In the genomic region with DNA sequence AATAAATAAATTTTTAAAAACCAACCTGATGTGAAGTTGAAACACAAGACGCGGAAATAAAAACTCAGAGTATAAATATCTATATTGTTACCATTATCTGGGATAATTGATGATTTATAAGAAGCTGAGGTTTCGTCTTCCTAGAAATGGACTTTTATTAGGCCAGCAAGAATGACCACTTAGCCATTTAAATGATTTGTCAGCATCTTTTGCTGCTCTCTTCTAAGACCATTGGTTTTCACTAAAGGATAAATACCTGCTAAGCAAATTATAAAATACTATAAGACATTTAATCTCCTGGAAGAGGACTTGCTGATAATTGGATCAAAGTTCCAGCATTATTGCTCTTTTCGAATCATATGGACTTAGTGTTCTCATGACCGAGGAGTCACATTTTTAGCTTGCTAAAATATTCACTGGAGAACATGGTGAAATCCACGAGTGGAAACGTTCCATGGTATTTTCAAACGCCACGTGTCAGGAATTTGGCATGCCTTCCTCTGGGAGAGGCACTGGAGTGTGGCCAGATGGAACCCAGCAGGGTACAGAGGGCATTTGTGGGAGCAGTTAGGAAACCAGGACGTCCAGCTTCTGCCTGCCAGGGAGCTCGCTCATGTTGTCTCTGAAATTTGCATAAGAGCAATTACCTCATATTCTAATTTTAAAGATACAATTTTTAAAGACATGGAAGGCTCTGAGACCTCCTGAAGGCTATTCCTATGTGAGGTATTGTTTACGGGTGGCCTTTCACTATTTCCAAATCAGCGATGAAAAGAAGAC, we compare ENCODE assay signal across 9 cellular contexts. TPM values are rescaled to one million over a fixed set of nuclear protein-coding genes. Genes with fewer than 3 reads are reported as not detected.
A peak's percentile ranks its signal among the peaks of the same experiment; 100 is the strongest.
DNase-seq lines count a peak whose midpoint lies in the region; ATAC-seq and TF ChIP-seq lines count a peak whose summit lies in the region.
"Had no signal": no experiment of that assay in that cellular context is flagged by ENCODE, and none has a peak within 500 bp of the region (broad histone marks: within the 10 kb centered on the region; RNA-seq: fewer than 3 reads in every experiment).

No MANE protein-coding gene starts in this region.

- peaks cover 14% of the 10 kb centered on the region for H3F3A ChIP-seq in smooth muscle cell (ENCODE audit: low read depth)

- TF ChIP-seq CTCF in right atrium auricular region (IDR thresholded peaks at IDR 0.05), result no peak
- TF ChIP-seq CTCF in smooth muscle cell (IDR thresholded peaks at IDR 0.05; ENCODE audit: borderline replicate concordance, insufficient read depth, poor library complexity, severe bottlenecking), result no peak
- no peak for TF ChIP-seq CTCF in GM10266 (IDR thresholded peaks at IDR 0.05; ENCODE audit: control insufficient read depth, insufficient read depth, low read depth, missing control alignments)

- H3K9me3 ChIP-seq in right atrium auricular region (no peaks in the 10 kb centered on the region), smooth muscle cell (replicated peaks; ENCODE audit: low read depth) (no peaks in the 10 kb centered on the region)

- H3K9ac ChIP-seq in smooth muscle cell (ENCODE audit: low read depth), result peak overlapping the region; percentile 55

- no peak overlapping the region for H2AFZ ChIP-seq in smooth muscle cell (ENCODE audit: low read depth)

- H3K27ac ChIP-seq in right atrium auricular region, result no peak overlapping the region
- H3K27ac ChIP-seq in smooth muscle cell (ENCODE audit: low read depth), result peak overlapping the region; percentile 92

- H3K36me3 ChIP-seq in right atrium auricular region (no peaks in the 10 kb centered on the region), smooth muscle cell (ENCODE audit: low read depth) (no peaks in the 10 kb centered on the region)

- peaks cover 13% of the 10 kb centered on the region for H3K79me2 ChIP-seq in smooth muscle cell (ENCODE audit: low read depth)

- no peak for ATAC-seq in HG03159 (IDR thresholded peaks at IDR 0.05; ENCODE audit: unreplicated experiment)
- ATAC-seq in effector memory CD8-positive, alpha-beta T cell (replicated peaks), result no peak

- intact Hi-C loops in activated T-helper 1 cell treated with anti-CD3 and anti-CD28 coated beads, Interleukin-12 subunit alpha, Interleukin-12 subunit beta, Interleukin-2, Interleukin-4 antibody, amounts not matched to agents 30 ng/mL and 10 ng/mL and 1 ng/mL, durations not matched to agents 14 hours and 24 hours and 36 hours (cut with micrococcal nuclease), result no loop called here

- H3K27me3 Mint-ChIP-seq in activated T-helper 1 cell treated with anti-CD3 and anti-CD28 coated beads, Interleukin-12 subunit alpha, Interleukin-12 subunit beta, Interleukin-2, Interleukin-4 antibody, amounts not matched to agents 30 ng/mL and 10 ng/mL and 1 ng/mL, durations not matched to agents 14 hours and 24 hours and 36 hours (ENCODE audit: insufficient read depth), result no peaks in the 10 kb centered on the region
- H3K27me3 Mint-ChIP-seq in effector memory CD8-positive, alpha-beta T cell, result no peaks in the 10 kb centered on the region

- H3K4me1 ChIP-seq in right atrium auricular region (no peaks in the 10 kb centered on the region), smooth muscle cell (ENCODE audit: low read depth) (peaks cover 6% of the 10 kb centered on the region)

- TF ChIP-seq POLR2A in GM19193 (IDR thresholded peaks at IDR 0.05; ENCODE audit: extremely low read depth, insufficient read depth, insufficient read length), result peak; percentile 22

- H3K4me3 ChIP-seq in right atrium auricular region (no peak overlapping the region), smooth muscle cell (no peak overlapping the region)

- peaks cover 3% of the 10 kb centered on the region for H4K20me1 ChIP-seq in smooth muscle cell (ENCODE audit: low read depth)

- H3K27me3 ChIP-seq in right atrium auricular region (no peaks in the 10 kb centered on the region), smooth muscle cell (ENCODE audit: low read depth) (no peaks in the 10 kb centered on the region)

- no peak for DNase-seq in activated T-helper 1 cell treated with anti-CD3 and anti-CD28 coated beads, Interleukin-12 subunit alpha, Interleukin-12 subunit beta, Interleukin-2, Interleukin-4 antibody, amounts not matched to agents 30 ng/mL and 10 ng/mL and 1 ng/mL, durations not matched to agents 14 hours and 24 hours and 36 hours (ENCODE audit: low spot score)
- DNase-seq in right atrium auricular region (ENCODE audit: low spot score) (peak; percentile 68), smooth muscle cell (lab: John Stamatoyannopoulos, UW; ENCODE audit: unreplicated experiment) (no peak), NCI-H146 treated with DMSO at 0.1 percent for 48 hours (lab: John Stamatoyannopoulos, UW; ENCODE audit: unreplicated experiment) (no peak), GM10266 (ENCODE audit: extremely low spot score) (no peak)
- no peak for DNase-seq in effector memory CD8-positive, alpha-beta T cell
- DNase-seq: NCI-H2029 treated with DMSO at 0.1 percent for 48 hours had no signal

- H3K4me1 Mint-ChIP-seq in activated T-helper 1 cell treated with anti-CD3 and anti-CD28 coated beads, Interleukin-12 subunit alpha, Interleukin-12 subunit beta, Interleukin-2, Interleukin-4 antibody, amounts not matched to agents 30 ng/mL and 10 ng/mL and 1 ng/mL, durations not matched to agents 14 hours and 24 hours and 36 hours (ENCODE audit: low read depth), result peaks cover 55% of the 10 kb centered on the region
- H3K4me1 Mint-ChIP-seq in effector memory CD8-positive, alpha-beta T cell (ENCODE audit: low read depth in 2 of 2), result peaks cover 28 to 37% of the 10 kb centered on the region in 2 donors

- WGBS in smooth muscle cell (ENCODE audit: low lambda C conversion rate), result 72% methylated on average over 13 of the region's 13 CpGs

- no peaks in the 10 kb centered on the region for H3K9me3 Mint-ChIP-seq in activated T-helper 1 cell treated with anti-CD3 and anti-CD28 coated beads, Interleukin-12 subunit alpha, Interleukin-12 subunit beta, Interleukin-2, Interleukin-4 antibody, amounts not matched to agents 30 ng/mL and 10 ng/mL and 1 ng/mL, durations not matched to agents 14 hours and 24 hours and 36 hours
- no peaks in the 10 kb centered on the region for H3K9me3 Mint-ChIP-seq in effector memory CD8-positive, alpha-beta T cell

- no peak overlapping the region for H3K4me3 Mint-ChIP-seq in activated T-helper 1 cell treated with anti-CD3 and anti-CD28 coated beads, Interleukin-12 subunit alpha, Interleukin-12 subunit beta, Interleukin-2, Interleukin-4 antibody, amounts not matched to agents 30 ng/mL and 10 ng/mL and 1 ng/mL, durations not matched to agents 14 hours and 24 hours and 36 hours
- H3K4me3 Mint-ChIP-seq in effector memory CD8-positive, alpha-beta T cell, result no peak overlapping the region

- H3K4me2 ChIP-seq in smooth muscle cell, result no peak overlapping the region

- peaks cover 29% of the 10 kb centered on the region for H3K36me3 Mint-ChIP-seq in activated T-helper 1 cell treated with anti-CD3 and anti-CD28 coated beads, Interleukin-12 subunit alpha, Interleukin-12 subunit beta, Interleukin-2, Interleukin-4 antibody, amounts not matched to agents 30 ng/mL and 10 ng/mL and 1 ng/mL, durations not matched to agents 14 hours and 24 hours and 36 hours (ENCODE audit: low read depth)
- peaks cover 18% of the 10 kb centered on the region for H3K36me3 Mint-ChIP-seq in effector memory CD8-positive, alpha-beta T cell (ENCODE audit: insufficient read depth)

- peak overlapping the region; percentile 91 for H3K27ac Mint-ChIP-seq in activated T-helper 1 cell treated with anti-CD3 and anti-CD28 coated beads, Interleukin-12 subunit alpha, Interleukin-12 subunit beta, Interleukin-2, Interleukin-4 antibody, amounts not matched to agents 30 ng/mL and 10 ng/mL and 1 ng/mL, durations not matched to agents 14 hours and 24 hours and 36 hours
- H3K27ac Mint-ChIP-seq in effector memory CD8-positive, alpha-beta T cell, result peak overlapping the region in 1 of 2 donors; percentile 8

RNA-seq across cellular contexts. Expression of gene TNFAIP8, which starts 43.1 kb away (rescaled TPM):
- 214 and 219 TPM in 2 replicates for total RNA-seq in activated T-helper 1 cell treated with anti-CD3 and anti-CD28 coated beads, Interleukin-12 subunit alpha, Interleukin-12 subunit beta, Interleukin-2, Interleukin-4 antibody, amounts not matched to agents 30 ng/mL and 10 ng/mL and 1 ng/mL, durations not matched to agents 14 hours and 24 hours and 36 hours
- total RNA-seq in right atrium auricular region, result 1 to 10 TPM; 5.6 to 8.9 TPM
- 81.2 and 85.1 TPM in 2 replicates for total RNA-seq in smooth muscle cell
- polyA plus RNA-seq in smooth muscle cell, result 15.7 and 34.2 TPM in 2 replicates

RNA-seq across cellular contexts. Expression of gene HSD17B4, which starts 53.4 kb away (rescaled TPM):
- 65.6 and 78.2 TPM in 2 replicates for total RNA-seq in activated T-helper 1 cell treated with anti-CD3 and anti-CD28 coated beads, Interleukin-12 subunit alpha, Interleukin-12 subunit beta, Interleukin-2, Interleukin-4 antibody, amounts not matched to agents 30 ng/mL and 10 ng/mL and 1 ng/mL, durations not matched to agents 14 hours and 24 hours and 36 hours
- total RNA-seq in right atrium auricular region, result 100 to 1,000 TPM; 122 to 170 TPM
- 116 and 136 TPM in 2 replicates for total RNA-seq in smooth muscle cell
- 64.5 and 79.5 TPM in 2 replicates for polyA plus RNA-seq in smooth muscle cell
